Comparison of ENCODE assay signal across 1 cellular context in the genomic region with DNA sequence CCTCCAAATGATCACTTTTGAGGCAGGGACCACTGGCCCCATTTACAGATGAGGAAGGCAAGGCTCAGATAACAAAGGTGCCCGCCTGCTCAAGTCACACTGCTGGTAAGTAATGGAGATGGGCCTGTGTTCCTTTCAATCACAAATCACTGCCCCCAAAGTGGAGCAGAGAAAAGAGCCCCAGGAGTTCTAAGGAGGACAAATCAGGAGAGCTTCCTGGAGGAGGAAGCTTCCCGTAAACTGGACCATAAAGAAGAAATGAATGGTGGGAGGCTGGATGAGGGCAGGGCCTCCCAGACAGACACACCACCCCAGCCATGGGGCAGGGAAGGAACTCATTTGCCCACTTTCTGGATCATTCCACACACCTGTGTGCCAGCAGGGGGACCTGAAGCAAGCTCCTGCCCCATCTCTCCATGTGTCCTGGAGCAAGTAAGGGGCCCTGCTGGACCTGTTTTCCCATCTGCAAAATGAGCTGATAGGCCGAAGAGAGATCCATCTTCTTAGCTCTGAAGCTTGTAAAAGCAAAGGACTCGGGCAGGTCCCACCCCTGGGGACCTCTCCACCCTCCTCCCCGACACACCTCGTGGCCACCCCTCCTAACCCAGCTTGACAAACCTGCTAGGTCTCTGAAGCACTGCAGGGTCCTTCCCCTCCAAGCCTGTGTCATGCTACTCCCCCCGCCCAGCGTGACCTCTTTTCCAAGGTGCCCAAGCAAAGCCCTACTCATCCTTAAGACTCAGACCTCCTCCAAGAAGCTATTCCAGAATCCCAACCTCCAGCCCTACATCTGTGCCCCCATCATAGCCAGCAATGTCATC.
TF ChIP-seq lines count a peak whose summit lies in the region.

No MANE protein-coding gene starts in this region.

TF ChIP-seq in K562, 482 proteins besides CTCF, POLR2A, EP300 and RAD21 (continues in another document):
- no peak for TF ChIP-seq RBM14 (IDR thresholded peaks at IDR 0.05; ENCODE audit: borderline replicate concordance, insufficient read depth, low read depth, low read length)
- TF ChIP-seq ZHX1 (conservative IDR thresholded peaks at IDR 0.05; ENCODE audit: low read length) = no peak
- peak; percentile 82 for TF ChIP-seq ZNF436 (CRISPR knock-in tag; IDR thresholded peaks at IDR 0.05)
- no peak for TF ChIP-seq KLF13 (tag; IDR thresholded peaks at IDR 0.05; ENCODE audit: borderline replicate concordance, low read depth)
- TF ChIP-seq, protein P1, sequence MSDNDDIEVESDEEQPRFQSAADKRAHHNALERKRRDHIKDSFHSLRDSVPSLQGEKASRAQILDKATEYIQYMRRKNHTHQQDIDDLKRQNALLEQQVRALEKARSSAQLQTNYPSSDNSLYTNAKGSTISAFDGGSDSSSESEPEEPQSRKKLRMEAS (CRISPR knock-in tag; IDR thresholded peaks at IDR 0.05) = no peak
- no peak for TF ChIP-seq NCOA4 (IDR thresholded peaks at IDR 0.05; ENCODE audit: partially characterized antibody)
- TF ChIP-seq CAMTA2 (CRISPR knock-in tag; conservative IDR thresholded peaks at IDR 0.05) = no peak
- no peak for TF ChIP-seq SMAD1 (IDR thresholded peaks at IDR 0.05; ENCODE audit: low read depth, low read length, partially characterized antibody)
- no peak for TF ChIP-seq ZNF696 (CRISPR knock-in tag; conservative IDR thresholded peaks at IDR 0.05)
- TF ChIP-seq BHLHE40 (IDR thresholded peaks at IDR 0.05; ENCODE audit: low read length) = peak; percentile 7; the same call in 1 of the 2 replicates
- TF ChIP-seq XRCC4 (IDR thresholded peaks at IDR 0.05; ENCODE audit: extremely low read depth, insufficient read depth, insufficient read length) = no peak
- no peak for TF ChIP-seq PML (IDR thresholded peaks at IDR 0.05; ENCODE audit: low read length)
- no peak for TF ChIP-seq CCNT2 (IDR thresholded peaks at IDR 0.05; ENCODE audit: borderline replicate concordance, extremely low read depth, insufficient read length, low read depth, low read length)
- TF ChIP-seq TAL1 (IDR thresholded peaks at IDR 0.05) = no peak
- no peak for TF ChIP-seq ATF4 (CRISPR knock-in tag; IDR thresholded peaks at IDR 0.05)
- no peak for TF ChIP-seq ZNF212 (CRISPR knock-in tag; IDR thresholded peaks at IDR 0.05)
- TF ChIP-seq POU5F1 (IDR thresholded peaks at IDR 0.05; ENCODE audit: borderline replicate concordance, low read depth, low read length, partially characterized antibody) = no peak
- no peak for TF ChIP-seq CTBP1 (IDR thresholded peaks at IDR 0.05; ENCODE audit: borderline replicate concordance)
- TF ChIP-seq MBD2 (IDR thresholded peaks at IDR 0.05; ENCODE audit: borderline replicate concordance, low read depth) = no peak
- TF ChIP-seq FOXM1 (IDR thresholded peaks at IDR 0.05; ENCODE audit: low read depth) = no peak
- no peak for TF ChIP-seq FOXM1 (CRISPR knock-in tag; IDR thresholded peaks at IDR 0.05; ENCODE audit: low read depth)
- TF ChIP-seq CTCFL (IDR thresholded peaks at IDR 0.05; ENCODE audit: borderline replicate concordance, insufficient read depth, low read depth, low read length, poor library complexity, severe bottlenecking) = peak; percentile 2
- peak; percentile 72; the same call in 1 of the 2 replicates for TF ChIP-seq BCOR (IDR thresholded peaks at IDR 0.05)
- no peak for TF ChIP-seq KLF10 (CRISPR knock-in tag; IDR thresholded peaks at IDR 0.05)
- TF ChIP-seq ELF1 (tag; IDR thresholded peaks at IDR 0.05) = no peak
- TF ChIP-seq CLOCK (CRISPR knock-in tag; IDR thresholded peaks at IDR 0.05; ENCODE audit: borderline replicate concordance) = no peak
- TF ChIP-seq ARHGAP35 (IDR thresholded peaks at IDR 0.05; ENCODE audit: partially characterized antibody) = no peak
- TF ChIP-seq ID3 (CRISPR knock-in tag; IDR thresholded peaks at IDR 0.05) = no peak
- no peak for TF ChIP-seq ID3 (tag; IDR thresholded peaks at IDR 0.05)
- no peak for TF ChIP-seq KHSRP (IDR thresholded peaks at IDR 0.05)
- peak; percentile 97 for TF ChIP-seq ZFP36 (IDR thresholded peaks at IDR 0.05; ENCODE audit: low read depth, low read length, partially characterized antibody)
- TF ChIP-seq ILF3 (IDR thresholded peaks at IDR 0.05; ENCODE audit: borderline replicate concordance) = no peak
- TF ChIP-seq BRD9 (IDR thresholded peaks at IDR 0.05; ENCODE audit: low read depth, partially characterized antibody) = no peak
- TF ChIP-seq ZNF24 (IDR thresholded peaks at IDR 0.05) = no peak
- TF ChIP-seq, protein P2, sequence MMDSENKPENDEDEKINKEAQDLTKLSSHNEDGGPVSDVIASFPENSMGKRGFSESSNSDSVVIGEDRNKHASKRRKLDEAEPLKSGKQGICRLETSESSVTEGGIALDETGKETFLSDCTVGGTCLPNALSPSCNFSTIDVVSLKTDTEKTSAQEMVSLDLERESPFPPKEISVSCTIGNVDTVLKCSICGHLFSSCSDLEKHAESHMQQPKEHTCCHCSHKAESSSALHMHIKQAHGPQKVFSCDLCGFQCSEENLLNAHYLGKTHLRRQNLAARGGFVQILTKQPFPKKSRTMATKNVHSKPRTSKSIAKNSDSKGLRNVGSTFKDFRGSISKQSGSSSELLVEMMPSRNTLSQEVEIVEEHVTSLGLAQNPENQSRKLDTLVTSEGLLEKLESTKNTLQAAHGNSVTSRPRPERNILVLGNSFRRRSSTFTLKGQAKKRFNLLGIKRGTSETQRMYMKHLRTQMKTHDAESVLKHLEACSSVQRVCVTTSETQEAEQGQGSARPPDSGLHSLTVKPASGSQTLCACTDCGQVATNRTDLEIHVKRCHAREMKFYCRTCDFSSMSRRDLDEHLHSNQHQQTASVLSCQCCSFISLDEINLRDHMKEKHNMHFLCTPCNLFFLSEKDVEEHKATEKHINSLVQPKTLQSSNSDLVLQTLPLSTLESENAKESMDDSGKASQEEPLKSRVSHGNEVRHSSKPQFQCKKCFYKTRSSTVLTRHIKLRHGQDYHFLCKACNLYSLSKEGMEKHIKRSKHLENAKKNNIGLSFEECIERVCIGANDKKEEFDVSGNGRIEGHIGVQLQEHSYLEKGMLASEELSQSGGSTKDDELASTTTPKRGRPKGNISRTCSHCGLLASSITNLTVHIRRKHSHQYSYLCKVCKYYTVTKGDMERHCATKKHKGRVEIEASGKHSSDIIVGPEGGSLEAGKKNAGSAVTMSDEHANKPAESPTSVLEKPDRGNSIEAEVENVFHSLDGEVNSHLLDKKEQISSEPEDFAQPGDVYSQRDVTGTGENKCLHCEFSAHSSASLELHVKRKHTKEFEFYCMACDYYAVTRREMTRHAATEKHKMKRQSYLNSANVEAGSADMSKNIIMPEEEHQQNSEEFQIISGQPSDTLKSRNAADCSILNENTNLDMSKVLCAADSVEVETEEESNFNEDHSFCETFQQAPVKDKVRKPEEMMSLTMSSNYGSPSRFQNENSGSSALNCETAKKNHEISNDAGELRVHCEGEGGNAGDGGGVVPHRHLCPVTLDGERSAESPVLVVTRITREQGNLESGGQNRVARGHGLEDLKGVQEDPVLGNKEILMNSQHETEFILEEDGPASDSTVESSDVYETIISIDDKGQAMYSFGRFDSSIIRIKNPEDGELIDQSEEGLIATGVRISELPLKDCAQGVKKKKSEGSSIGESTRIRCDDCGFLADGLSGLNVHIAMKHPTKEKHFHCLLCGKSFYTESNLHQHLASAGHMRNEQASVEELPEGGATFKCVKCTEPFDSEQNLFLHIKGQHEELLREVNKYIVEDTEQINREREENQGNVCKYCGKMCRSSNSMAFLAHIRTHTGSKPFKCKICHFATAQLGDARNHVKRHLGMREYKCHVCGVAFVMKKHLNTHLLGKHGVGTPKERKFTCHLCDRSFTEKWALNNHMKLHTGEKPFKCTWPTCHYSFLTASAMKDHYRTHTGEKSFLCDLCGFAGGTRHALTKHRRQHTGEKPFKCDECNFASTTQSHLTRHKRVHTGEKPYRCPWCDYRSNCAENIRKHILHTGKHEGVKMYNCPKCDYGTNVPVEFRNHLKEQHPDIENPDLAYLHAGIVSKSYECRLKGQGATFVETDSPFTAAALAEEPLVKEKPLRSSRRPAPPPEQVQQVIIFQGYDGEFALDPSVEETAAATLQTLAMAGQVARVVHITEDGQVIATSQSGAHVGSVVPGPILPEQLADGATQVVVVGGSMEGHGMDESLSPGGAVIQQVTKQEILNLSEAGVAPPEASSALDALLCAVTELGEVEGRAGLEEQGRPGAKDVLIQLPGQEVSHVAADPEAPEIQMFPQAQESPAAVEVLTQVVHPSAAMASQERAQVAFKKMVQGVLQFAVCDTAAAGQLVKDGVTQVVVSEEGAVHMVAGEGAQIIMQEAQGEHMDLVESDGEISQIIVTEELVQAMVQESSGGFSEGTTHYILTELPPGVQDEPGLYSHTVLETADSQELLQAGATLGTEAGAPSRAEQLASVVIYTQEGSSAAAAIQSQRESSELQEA (IDR thresholded peaks at IDR 0.05; ENCODE audit: low read depth) = no peak
- no peak for TF ChIP-seq ELF2 (CRISPR knock-in tag; IDR thresholded peaks at IDR 0.05)
- TF ChIP-seq ZNF174 (CRISPR knock-in tag; IDR thresholded peaks at IDR 0.05) = no peak
- TF ChIP-seq, protein P3, sequence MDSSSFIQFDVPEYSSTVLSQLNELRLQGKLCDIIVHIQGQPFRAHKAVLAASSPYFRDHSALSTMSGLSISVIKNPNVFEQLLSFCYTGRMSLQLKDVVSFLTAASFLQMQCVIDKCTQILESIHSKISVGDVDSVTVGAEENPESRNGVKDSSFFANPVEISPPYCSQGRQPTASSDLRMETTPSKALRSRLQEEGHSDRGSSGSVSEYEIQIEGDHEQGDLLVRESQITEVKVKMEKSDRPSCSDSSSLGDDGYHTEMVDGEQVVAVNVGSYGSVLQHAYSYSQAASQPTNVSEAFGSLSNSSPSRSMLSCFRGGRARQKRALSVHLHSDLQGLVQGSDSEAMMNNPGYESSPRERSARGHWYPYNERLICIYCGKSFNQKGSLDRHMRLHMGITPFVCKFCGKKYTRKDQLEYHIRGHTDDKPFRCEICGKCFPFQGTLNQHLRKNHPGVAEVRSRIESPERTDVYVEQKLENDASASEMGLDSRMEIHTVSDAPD (CRISPR knock-in tag; IDR thresholded peaks at IDR 0.05) = no peak
- TF ChIP-seq MLX (CRISPR knock-in tag; conservative IDR thresholded peaks at IDR 0.05) = no peak
